Comparison of ENCODE assay signal across 15 cellular contexts in the genomic region with DNA sequence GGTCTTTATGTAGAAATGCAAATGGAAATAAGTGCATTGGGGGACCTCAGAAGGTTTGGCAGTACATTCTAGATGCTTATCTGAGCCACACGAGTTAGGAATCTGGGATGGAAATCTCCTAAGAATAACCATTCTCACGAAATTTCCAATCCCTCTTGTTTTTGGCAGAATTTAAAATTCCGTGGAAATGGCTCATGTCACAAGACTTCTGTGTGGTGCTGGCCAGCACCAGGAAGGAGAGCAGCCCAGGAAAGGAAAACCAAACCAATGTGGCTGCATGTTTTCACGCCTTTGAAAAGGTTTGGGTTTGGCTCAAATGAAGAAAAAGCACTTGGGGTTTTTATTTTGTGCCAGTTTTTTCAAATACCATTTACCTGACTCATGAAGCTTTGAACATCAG.
DNase-seq lines count a peak whose midpoint lies in the region; TF ChIP-seq lines count a peak whose summit lies in the region.
"Had no signal": no experiment of that assay in that cellular context is flagged by ENCODE, and none has a peak within 500 bp of the region (broad histone marks: within the 10 kb centered on the region; RNA-seq: fewer than 3 reads in every experiment).

No MANE protein-coding gene starts in this region.

- H3K4me3 ChIP-seq in MM.1S (ENCODE audit: low read length): no peak overlapping the region
- no peak overlapping the region for H3K4me3 ChIP-seq in cardiac fibroblast (replicated peaks in 1 of 2; ENCODE audit: low read depth in 2 of 2, low read length in 2 of 2)
- H3K4me3 ChIP-seq in mesendoderm (ENCODE audit: low read length): no peak overlapping the region
- no peak overlapping the region for H3K4me3 ChIP-seq in transverse colon
- H3K4me3 ChIP-seq: suprapubic skin had no signal

- H3K4me1 ChIP-seq in MM.1S (ENCODE audit: low read length): no peaks in the 10 kb centered on the region; the same call in 1 of the 2 replicates
- no peaks in the 10 kb centered on the region for H3K4me1 ChIP-seq in mesendoderm (ENCODE audit: control insufficient read depth, low read depth, low read length)
- H3K4me1 ChIP-seq in transverse colon: no peaks in the 10 kb centered on the region

- H2BK15ac ChIP-seq in mesendoderm (replicated peaks; ENCODE audit: low read depth): no peak overlapping the region

- no peak overlapping the region for H4K5ac ChIP-seq in mesendoderm (ENCODE audit: low read length)

- H3K27me3 ChIP-seq in MM.1S (replicated peaks; ENCODE audit: insufficient read depth, low read length) (no peaks in the 10 kb centered on the region), mesendoderm (ENCODE audit: insufficient read depth, low read length, poor library complexity) (no peaks in the 10 kb centered on the region), transverse colon (no peaks in the 10 kb centered on the region)
- H3K27me3 ChIP-seq: suprapubic skin had no signal

- H3K9ac ChIP-seq in MM.1S (ENCODE audit: low read length) (no peak overlapping the region), mesendoderm (ENCODE audit: low read length) (no peak overlapping the region)

- H3K27ac ChIP-seq in MM.1S (ENCODE audit: low read length) (no peak overlapping the region), mesendoderm (ENCODE audit: low read depth, low read length) (no peak overlapping the region), transverse colon (no peak overlapping the region)
- H3K27ac ChIP-seq: suprapubic skin had no signal

- H4K20me1 ChIP-seq in MM.1S (ENCODE audit: insufficient read depth, low read length): no peaks in the 10 kb centered on the region

- H2BK5ac ChIP-seq in mesendoderm (ENCODE audit: low read length): no peak overlapping the region

- no peaks in the 10 kb centered on the region for H3K79me1 ChIP-seq in mesendoderm (ENCODE audit: low read length)

- H3K4me2 ChIP-seq in MM.1S (ENCODE audit: low read depth, low read length): peak overlapping the region; percentile 1; the same call in 1 of the 2 replicates
- H3K4me2 ChIP-seq in mesendoderm (ENCODE audit: low read length): no peak overlapping the region

- no peaks in the 10 kb centered on the region for H3F3A ChIP-seq in MM.1S (ENCODE audit: insufficient read depth, low read length)

- no peak overlapping the region for H2BK120ac ChIP-seq in mesendoderm (ENCODE audit: low read depth, low read length)

- TF ChIP-seq EP300 in transverse colon (IDR thresholded peaks at IDR 0.05; ENCODE audit: low read depth): no peak

- no peak overlapping the region for H3K18ac ChIP-seq in mesendoderm (ENCODE audit: low read length)

- WGBS in mesendoderm (ENCODE audit: extremely low coverage, insufficient coverage, low lambda C conversion rate): no CpG with 5 or more reads among the region's 4 CpGs
- 54 to 60% methylated on average over 2 to 4 of the region's 4 CpGs for WGBS in transverse colon (ENCODE audit: low coverage in 1 of 2), 2 donors

- intact Hi-C loops in transverse colon (cut with DNase I; ENCODE audit: low total_unique reads): no loop called here

- no peak overlapping the region for H2AK5ac ChIP-seq in mesendoderm (ENCODE audit: low read length)

- H3K36me3 ChIP-seq in MM.1S (replicated peaks; ENCODE audit: insufficient read depth, low read length) (no peaks in the 10 kb centered on the region), mesendoderm (ENCODE audit: control insufficient read depth, insufficient read depth, low read length) (no peaks in the 10 kb centered on the region), transverse colon (no peaks in the 10 kb centered on the region)
- H3K36me3 ChIP-seq: suprapubic skin had no signal

- no peak overlapping the region for H3K4ac ChIP-seq in mesendoderm (ENCODE audit: low read depth, low read length)

- H3K9me3 ChIP-seq in MM.1S (replicated peaks; ENCODE audit: insufficient read depth, low read length) (no peaks in the 10 kb centered on the region), transverse colon (no peaks in the 10 kb centered on the region)
- H3K9me3 ChIP-seq: suprapubic skin had no signal

- in situ Hi-C loops in transverse colon (cut with MboI; ENCODE audit: low pct_ligation_motif_present in 1 of 4, low pct_unique_long_range_greater_than_20kb in 1 of 4, low sequenced_read_pairs in 3 of 4): no loop called here

- TF ChIP-seq CTCF in MM.1S (IDR thresholded peaks at IDR 0.05; ENCODE audit: low read length) (no peak), cardiac fibroblast (IDR thresholded peaks at IDR 0.05; ENCODE audit: low read depth, low read length) (no peak), transverse colon (IDR thresholded peaks at IDR 0.05) (no peak)

- no peak for TF ChIP-seq POLR2A in transverse colon (IDR thresholded peaks at IDR 0.05)

- H3K23ac ChIP-seq in mesendoderm (ENCODE audit: low read length): no peak overlapping the region

- H3K56ac ChIP-seq in mesendoderm (ENCODE audit: low read length): no peak overlapping the region

- no peaks in the 10 kb centered on the region for H3K9me2 ChIP-seq in MM.1S (replicated peaks; ENCODE audit: insufficient read depth, low read length)

- no peak overlapping the region for H4K8ac ChIP-seq in mesendoderm (ENCODE audit: low read depth, low read length)

- H3K79me2 ChIP-seq in MM.1S (ENCODE audit: low read length): no peaks in the 10 kb centered on the region
- no peaks in the 10 kb centered on the region for H3K79me2 ChIP-seq in mesendoderm (ENCODE audit: control insufficient read depth, insufficient read depth, low read length)

- H2AFZ ChIP-seq in MM.1S (ENCODE audit: low read length): no peak overlapping the region

- DNase-seq in AG20443 (ENCODE audit: low spot score): peak; percentile 85
- DNase-seq in MM.1S: no peak
- DNase-seq in cardiac fibroblast (ENCODE audit: low read depth in 2 of 2): peak; percentile 76 to 82
- DNase-seq in mesendoderm: peak; percentile 4
- DNase-seq in cerebellar nuclear complex (lab: John Stamatoyannopoulos, UW): no peak
- no peak for DNase-seq in 8988T
- no peak for DNase-seq in transverse colon
- DNase-seq in NCI-H774 (lab: John Stamatoyannopoulos, UW): no peak
- DNase-seq: activated CD4-positive, alpha-beta T cell treated with anti-CD3 and anti-CD28 coated beads for 48 hours; DMS153; kidney; NCI-H524 treated with DMSO at 0.1 percent for 48 hours; stimulated activated CD4-positive, alpha-beta T cell treated with anti-CD3 and anti-CD28 coated beads, Interleukin-15, amount 100 ng/mL, for 24 hours; T-helper 2 cell had no signal

Comparison
In these comparisons a context has a peak if more than half of its experiments do, and no peak if none do; other contexts are left out.
1. DNase-seq: peak in AG20443 (single experiment), cardiac fibroblast (2 of 2) and mesendoderm (single experiment); none in MM.1S (single experiment), cerebellar nuclear complex (0 of 2), 8988T (single experiment), transverse colon (single experiment) and NCI-H774 (single experiment).